Comparison of ENCODE assay signal across 5 cellular contexts in genomic region chr11:5160217-5160616, GRCh38. TPM values are rescaled to one million over a fixed set of nuclear protein-coding genes. Genes with fewer than 3 reads are reported as not detected.
"Had no signal": no experiment of that assay in that cellular context is flagged by ENCODE, and none has a peak within 500 bp of the region (broad histone marks: within the 10 kb centered on the region; RNA-seq: fewer than 3 reads in every experiment).

No MANE protein-coding gene starts in this region.

RNA-seq across cellular contexts. Expression of gene OR52A1, which starts 5.7 kb away (rescaled TPM):
- total RNA-seq: HepG2, HT-29, HT1080, IMR-90 had no signal
- polyA plus RNA-seq: HepG2, IgD-negative memory B cell, IMR-90 had no signal

RNA-seq across cellular contexts. Expression of gene OR52A5, which starts 22.1 kb away (rescaled TPM):
- total RNA-seq: HepG2, HT-29, HT1080, IMR-90 had no signal
- polyA plus RNA-seq: HepG2, IgD-negative memory B cell, IMR-90 had no signal

RNA-seq across cellular contexts. Expression of gene OR51V1, which starts 40.3 kb away (rescaled TPM):
- total RNA-seq: HepG2, HT-29, HT1080, IMR-90 had no signal
- polyA plus RNA-seq: HepG2, IgD-negative memory B cell, IMR-90 had no signal
